Comparison of ENCODE assay signal across 8 cellular contexts in the genomic region with DNA sequence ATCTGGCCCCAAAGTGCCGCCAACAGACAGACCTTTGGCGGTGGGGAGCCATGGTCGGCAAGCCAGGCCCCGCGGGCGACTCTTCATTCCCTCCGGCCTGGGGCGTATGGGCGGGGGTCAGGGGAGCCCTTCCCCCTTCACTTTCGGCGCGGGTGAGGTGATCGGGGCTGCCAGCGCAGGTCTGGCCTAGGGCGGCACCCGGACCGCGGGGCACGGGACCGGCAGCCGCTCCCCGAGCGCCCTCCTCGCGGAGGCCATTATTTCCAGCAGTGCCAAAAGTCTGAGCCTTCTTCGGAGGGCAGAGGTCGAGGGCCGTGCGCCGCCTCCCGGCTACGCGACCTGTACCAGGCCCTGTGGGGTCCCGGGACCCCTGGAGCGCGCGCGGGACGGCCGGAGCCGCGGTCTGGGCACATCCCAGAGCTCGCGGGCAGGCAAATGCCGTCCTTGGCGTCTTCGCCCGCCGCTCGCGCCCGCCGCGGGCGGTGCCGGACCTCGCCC. TPM values are rescaled to one million over a fixed set of nuclear protein-coding genes. Genes with fewer than 3 reads are reported as not detected.
DNase-seq lines count a peak whose midpoint lies in the region; ATAC-seq, FAIRE-seq and TF ChIP-seq lines count a peak whose summit lies in the region.

No MANE protein-coding gene starts in this region.

- no peaks in the 10 kb centered on the region for H3K27me3 ChIP-seq in CD8-positive, alpha-beta T cell (ENCODE audit: insufficient read depth, low read length)
- H3K27me3 ChIP-seq in effector memory CD4-positive, alpha-beta T cell (replicated peaks; ENCODE audit: control insufficient read depth, insufficient read depth, low read length, poor library complexity, severe bottlenecking), result no peaks in the 10 kb centered on the region
- H3K27me3 ChIP-seq in suprapubic skin, result no peaks in the 10 kb centered on the region

- peaks cover 19% of the 10 kb centered on the region for H3K4me1 Mint-ChIP-seq in CD8-positive, alpha-beta T cell (ENCODE audit: low read depth)
- peaks cover 12% of the 10 kb centered on the region for H3K4me1 Mint-ChIP-seq in WTC11
- H3K4me1 Mint-ChIP-seq in mesothelial cell of epicardium, result peaks cover 7% of the 10 kb centered on the region

- H3K36me3 ChIP-seq in CD8-positive, alpha-beta T cell (ENCODE audit: insufficient read depth, low read length), result no peaks in the 10 kb centered on the region
- H3K36me3 ChIP-seq in effector memory CD4-positive, alpha-beta T cell (ENCODE audit: control insufficient read depth, insufficient read depth, low read length), result no peaks in the 10 kb centered on the region
- H3K36me3 ChIP-seq in suprapubic skin, result no peaks in the 10 kb centered on the region

- peak overlapping the region; percentile 96 for H3K4me3 Mint-ChIP-seq in CD8-positive, alpha-beta T cell
- H3K4me3 Mint-ChIP-seq in WTC11 (peak overlapping the region; percentile 83), mesothelial cell of epicardium (peak overlapping the region; percentile 94)

- H3K4me3 ChIP-seq in CD8-positive, alpha-beta T cell (ENCODE audit: low read depth, low read length), result peak overlapping the region; percentile 68
- H3K4me3 ChIP-seq in effector memory CD4-positive, alpha-beta T cell (ENCODE audit: insufficient read depth, low read depth, low read length, poor library complexity, severe bottlenecking), result peak overlapping the region; percentile 92
- peak overlapping the region; percentile 79 for H3K4me3 ChIP-seq in suprapubic skin

- intact Hi-C loops in CD8-positive, alpha-beta T cell (cut with DNase I, micrococcal nuclease), result loop anchor here (5.0 to 10.0 kb wide), 5 partner anchors 52 to 1962 kb away; a partner anchor contains a TSS

- peaks cover 20% of the 10 kb centered on the region for H3K4me1 ChIP-seq in CD8-positive, alpha-beta T cell (ENCODE audit: insufficient read depth, low read length)
- H3K4me1 ChIP-seq in effector memory CD4-positive, alpha-beta T cell (ENCODE audit: control insufficient read depth, insufficient read depth, low read length, poor library complexity, severe bottlenecking), result no peaks in the 10 kb centered on the region
- H3K4me1 ChIP-seq in suprapubic skin, result no peaks in the 10 kb centered on the region

- WGBS in suprapubic skin, result 0% methylated on average over 3 of the region's 57 CpGs

- no peaks in the 10 kb centered on the region for H3K9me3 Mint-ChIP-seq in CD8-positive, alpha-beta T cell
- H3K9me3 Mint-ChIP-seq in WTC11, result no peaks in the 10 kb centered on the region
- H3K9me3 Mint-ChIP-seq in mesothelial cell of epicardium, result peaks cover 13% of the 10 kb centered on the region

- CTCF ChIA-PET in CD8-positive, alpha-beta T cell (lab: Charles Lee), result no interaction called here
- CTCF ChIA-PET in WTC11 (lab: Charles Lee), result interaction anchor here (0.6 to 1.0 kb wide), 4 partner anchors 27 to 922 kb away, joined by 4 to 8 read pairs (median 5); no protein-coding TSS in a partner anchor

- DNase-seq in CD8-positive, alpha-beta T cell, result peak in 4 of 7 experiments; percentile 1 to 55 (median 20)
- DNase-seq in WTC11 (ENCODE audit: low spot score) (peak; percentile 39), mesothelial cell of epicardium (ENCODE audit: low spot score in 2 of 2, unreplicated experiment in 2 of 2) (peak; percentile 25 to 44), suprapubic skin (ENCODE audit: low spot score in 2 of 2) (peak; percentile 75 to 76), GM19239 (ENCODE audit: insufficient read length, low spot score) (no peak)
- peak in 1 of 3 donors; percentile 1 for DNase-seq in effector memory CD4-positive, alpha-beta T cell

- no peak for TF ChIP-seq EP300 in suprapubic skin (IDR thresholded peaks at IDR 0.05)

- ATAC-seq in CD8-positive, alpha-beta T cell, result peak; percentile 18
- ATAC-seq in GM19395 (IDR thresholded peaks at IDR 0.05; ENCODE audit: unreplicated experiment) (peak; percentile 32), HG03442 (IDR thresholded peaks at IDR 0.05; ENCODE audit: unreplicated experiment) (peak; percentile 23), WTC11 (peak; percentile 26)

- H3K9me3 ChIP-seq in CD8-positive, alpha-beta T cell (ENCODE audit: low read length), result no peaks in the 10 kb centered on the region
- H3K9me3 ChIP-seq in effector memory CD4-positive, alpha-beta T cell (ENCODE audit: control insufficient read depth, low read length), result no peaks in the 10 kb centered on the region
- no peaks in the 10 kb centered on the region for H3K9me3 ChIP-seq in suprapubic skin

- H3K27ac Mint-ChIP-seq in CD8-positive, alpha-beta T cell, result peak overlapping the region; percentile 95
- H3K27ac Mint-ChIP-seq in WTC11, result peak overlapping the region; percentile 95
- H3K27ac Mint-ChIP-seq in mesothelial cell of epicardium, result peak overlapping the region; percentile 91

- no peak for FAIRE-seq in GM19239 (lab: Jason Lieb, UNC)

- TF ChIP-seq POLR2A in suprapubic skin (IDR thresholded peaks at IDR 0.05), result no peak

- peaks cover 7% of the 10 kb centered on the region for H3K36me3 Mint-ChIP-seq in CD8-positive, alpha-beta T cell
- H3K36me3 Mint-ChIP-seq in WTC11 (no peaks in the 10 kb centered on the region; the same call in 1 of the 2 replicates), mesothelial cell of epicardium (no peaks in the 10 kb centered on the region)

- H3K27me3 Mint-ChIP-seq in CD8-positive, alpha-beta T cell (ENCODE audit: low read depth), result no peaks in the 10 kb centered on the region
- H3K27me3 Mint-ChIP-seq in WTC11 (ENCODE audit: low read depth) (no peaks in the 10 kb centered on the region), mesothelial cell of epicardium (ENCODE audit: low read depth) (no peaks in the 10 kb centered on the region)

- TF ChIP-seq CTCF in CD8-positive, alpha-beta T cell (IDR thresholded peaks at IDR 0.05), result no peak
- no peak for TF ChIP-seq CTCF in WTC11 (IDR thresholded peaks at IDR 0.05)
- TF ChIP-seq CTCF in mesothelial cell of epicardium (IDR thresholded peaks at IDR 0.05; ENCODE audit: unreplicated experiment), result no peak
- TF ChIP-seq CTCF in suprapubic skin (IDR thresholded peaks at IDR 0.05), result no peak

- peak overlapping the region; percentile 84 for H3K27ac ChIP-seq in CD8-positive, alpha-beta T cell (ENCODE audit: low read depth, low read length)
- peak overlapping the region; percentile 88 for H3K27ac ChIP-seq in effector memory CD4-positive, alpha-beta T cell (ENCODE audit: insufficient read depth, low read length, poor library complexity, severe bottlenecking)
- peak overlapping the region; percentile 96 for H3K27ac ChIP-seq in suprapubic skin

- POLR2A ChIA-PET in CD8-positive, alpha-beta T cell (lab: Charles Lee), result interaction anchor here (0.9 to 1.6 kb wide), 4 partner anchors 9 to 897 kb away, joined by 3 to 7 read pairs (median 4); no protein-coding TSS in a partner anchor
- POLR2A ChIA-PET in WTC11 (lab: Charles Lee), result interaction anchor here (0.5 to 1.3 kb wide), 8 partner anchors 9 to 121 kb away, joined by 3 to 20 read pairs (median 4); no protein-coding TSS in a partner anchor

TF ChIP-seq in WTC11, 78 proteins besides CTCF, POLR2A, EP300 and RAD21:
- TF ChIP-seq ETV6 (CRISPR knock-in tag; IDR thresholded peaks at IDR 0.05) (no peak), ZNF138 (CRISPR knock-in tag; conservative IDR thresholded peaks at IDR 0.05) (no peak), TEAD4 (CRISPR knock-in tag; IDR thresholded peaks at IDR 0.05) (no peak), ESRRA (CRISPR knock-in tag; IDR thresholded peaks at IDR 0.05; ENCODE audit: borderline replicate concordance) (peak; percentile 30; the same call in 1 of the 2 replicates), OVOL2 (CRISPR knock-in tag; IDR thresholded peaks at IDR 0.05; ENCODE audit: borderline replicate concordance) (no peak)
- TF ChIP-seq, protein P1, sequence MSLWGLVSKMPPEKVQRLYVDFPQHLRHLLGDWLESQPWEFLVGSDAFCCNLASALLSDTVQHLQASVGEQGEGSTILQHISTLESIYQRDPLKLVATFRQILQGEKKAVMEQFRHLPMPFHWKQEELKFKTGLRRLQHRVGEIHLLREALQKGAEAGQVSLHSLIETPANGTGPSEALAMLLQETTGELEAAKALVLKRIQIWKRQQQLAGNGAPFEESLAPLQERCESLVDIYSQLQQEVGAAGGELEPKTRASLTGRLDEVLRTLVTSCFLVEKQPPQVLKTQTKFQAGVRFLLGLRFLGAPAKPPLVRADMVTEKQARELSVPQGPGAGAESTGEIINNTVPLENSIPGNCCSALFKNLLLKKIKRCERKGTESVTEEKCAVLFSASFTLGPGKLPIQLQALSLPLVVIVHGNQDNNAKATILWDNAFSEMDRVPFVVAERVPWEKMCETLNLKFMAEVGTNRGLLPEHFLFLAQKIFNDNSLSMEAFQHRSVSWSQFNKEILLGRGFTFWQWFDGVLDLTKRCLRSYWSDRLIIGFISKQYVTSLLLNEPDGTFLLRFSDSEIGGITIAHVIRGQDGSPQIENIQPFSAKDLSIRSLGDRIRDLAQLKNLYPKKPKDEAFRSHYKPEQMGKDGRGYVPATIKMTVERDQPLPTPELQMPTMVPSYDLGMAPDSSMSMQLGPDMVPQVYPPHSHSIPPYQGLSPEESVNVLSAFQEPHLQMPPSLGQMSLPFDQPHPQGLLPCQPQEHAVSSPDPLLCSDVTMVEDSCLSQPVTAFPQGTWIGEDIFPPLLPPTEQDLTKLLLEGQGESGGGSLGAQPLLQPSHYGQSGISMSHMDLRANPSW (CRISPR knock-in tag; conservative IDR thresholded peaks at IDR 0.05; ENCODE audit: low read depth), result no peak

RNA-seq across cellular contexts. Expression of a gene that starts 0.6 kb away (rescaled TPM):
- 10 to 100 TPM; 61.5 to 63.5 TPM for total RNA-seq in CD8-positive, alpha-beta T cell
- total RNA-seq in WTC11 (2021) (45.0 to 52.0 TPM (median 48.3 TPM) in 3 replicates), mesothelial cell of epicardium (64.2 to 69.7 TPM (median 67.5 TPM) in 3 replicates), suprapubic skin (100 to 1,000 TPM in 1 of 4 donors, 10 to 100 TPM in 3; 45.5 to 140 (median 60.9) TPM)

RNA-seq across cellular contexts. Expression of a gene that starts 28.5 kb away (rescaled TPM):
- not detected for total RNA-seq in CD8-positive, alpha-beta T cell
- total RNA-seq in WTC11 (2021) (not detected in 3 replicates), mesothelial cell of epicardium (not detected in 3 replicates), suprapubic skin (not detected)
